1 cellular context compared by ENCODE assay signal in the genomic region with DNA sequence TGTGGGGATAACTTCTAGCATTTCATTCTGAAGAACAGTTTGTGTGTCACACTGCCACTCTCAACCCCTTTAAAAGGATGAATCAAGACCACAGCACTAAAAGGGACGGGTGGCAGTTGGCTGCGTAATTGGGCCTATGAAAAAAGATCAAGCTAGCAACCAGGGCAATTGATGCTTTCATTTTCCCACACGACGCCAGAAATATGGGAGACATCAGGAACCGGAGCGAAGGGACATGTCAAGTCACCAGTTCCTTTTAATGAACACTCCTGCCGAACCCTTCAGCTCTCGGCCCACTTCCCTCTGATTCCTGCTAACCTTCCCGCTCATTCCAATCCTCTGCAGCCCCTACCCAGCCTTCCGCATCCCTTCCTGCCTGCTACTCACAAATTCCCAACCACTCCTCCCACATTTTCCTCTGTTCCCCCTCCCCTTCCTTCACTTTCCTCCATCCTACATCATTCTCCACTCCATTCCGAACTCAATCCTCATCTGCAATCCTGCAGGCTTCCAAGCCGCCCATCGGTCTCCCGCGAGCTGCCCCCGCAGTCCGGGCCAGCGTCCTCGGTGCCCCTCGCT.
TF ChIP-seq lines count a peak whose summit lies in the region.

No MANE protein-coding gene starts in this region.

TF ChIP-seq in endothelial cell of umbilical vein, 7 proteins besides CTCF, POLR2A, EP300 and RAD21:
- TF ChIP-seq GATA2 (IDR thresholded peaks at IDR 0.05; ENCODE audit: insufficient read depth, insufficient read length, low read depth, low read length) (no peak), MYC (IDR thresholded peaks at IDR 0.05; ENCODE audit: low read depth, low read length) (no peak), JUN (IDR thresholded peaks at IDR 0.05; ENCODE audit: borderline replicate concordance, insufficient read depth, insufficient read length, low read depth) (no peak), POLR2AphosphoS5 (IDR thresholded peaks at IDR 0.05; ENCODE audit: insufficient read depth, low read depth, low read length) (no peak), EZH2 (IDR thresholded peaks at IDR 0.05; ENCODE audit: borderline replicate concordance, low read depth, low read length, severe bottlenecking) (no peak), FOS (IDR thresholded peaks at IDR 0.05; ENCODE audit: borderline replicate concordance, insufficient read depth, low read length) (no peak)
- TF ChIP-seq, protein P1, sequence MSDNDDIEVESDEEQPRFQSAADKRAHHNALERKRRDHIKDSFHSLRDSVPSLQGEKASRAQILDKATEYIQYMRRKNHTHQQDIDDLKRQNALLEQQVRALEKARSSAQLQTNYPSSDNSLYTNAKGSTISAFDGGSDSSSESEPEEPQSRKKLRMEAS (IDR thresholded peaks at IDR 0.05; ENCODE audit: insufficient read depth, insufficient read length): no peak
